ENCODE assay signal across 16 cellular contexts in the genomic region with DNA sequence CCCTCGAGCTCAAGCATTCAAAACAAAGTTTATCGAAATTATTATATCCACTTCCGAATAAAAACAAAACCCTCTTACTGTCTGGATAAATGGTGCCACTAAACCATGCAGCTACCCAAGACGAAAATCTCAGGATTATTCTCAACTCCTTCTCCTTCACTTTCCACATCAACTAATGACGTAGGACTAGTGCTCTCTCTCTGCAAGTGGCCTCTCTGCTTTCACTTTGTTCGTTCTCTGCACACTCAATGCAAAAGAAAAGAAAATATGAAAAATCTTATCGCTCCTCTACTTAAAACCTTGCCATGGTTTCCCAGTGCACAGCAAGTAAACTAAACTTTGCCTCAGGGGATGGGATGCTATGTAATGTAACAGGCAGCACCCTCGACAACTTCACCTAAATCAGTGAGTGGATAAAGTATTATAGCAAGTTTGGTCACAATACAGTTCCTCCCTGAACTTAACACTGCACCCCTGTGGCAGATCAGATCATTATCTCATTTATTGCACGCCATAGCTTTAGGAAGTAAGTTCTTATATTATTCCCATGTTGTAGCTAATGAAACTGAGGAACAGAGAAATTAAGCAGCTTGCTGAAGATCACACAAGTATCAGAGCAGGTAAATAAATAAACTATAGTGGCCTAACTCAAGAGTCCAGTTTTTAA.
A peak's percentile ranks its signal among the peaks of the same experiment; 100 is the strongest.
DNase-seq lines count a peak whose midpoint lies in the region; ATAC-seq, FAIRE-seq and TF ChIP-seq lines count a peak whose summit lies in the region.
"Had no signal": no experiment of that assay in that cellular context is flagged by ENCODE, and none has a peak within 500 bp of the region (broad histone marks: within the 10 kb centered on the region; RNA-seq: fewer than 3 reads in every experiment).

No MANE protein-coding gene starts in this region.

- TF ChIP-seq RAD21 in A549 (conservative IDR thresholded peaks at IDR 0.05 in 1 of 2, IDR thresholded peaks at IDR 0.05 in 1 of 2) = peak in 1 of 2 experiments; percentile 22; a peak in 1 of 5 replicates

- ATAC-seq in A549 = peak; percentile 81 to 82; a peak in 5 of 6 replicates
- no peak for ATAC-seq in HG03196 (IDR thresholded peaks at IDR 0.05; ENCODE audit: unreplicated experiment)
- ATAC-seq in HG02623 (IDR thresholded peaks at IDR 0.05; ENCODE audit: unreplicated experiment) = no peak
- ATAC-seq: GM23338 had no signal

- peak overlapping the region; percentile 41 for H3K4me2 ChIP-seq in A549
- peak overlapping the region; percentile 19; the same call in 1 of the 2 replicates for H3K4me2 ChIP-seq in DOHH2 (ENCODE audit: low read length)
- H3K4me2 ChIP-seq: GM23338 had no signal

- H3K4me3 ChIP-seq in A549 (peak overlapping the region; percentile 16; the same call in 1 of the 3 replicates), DOHH2 (ENCODE audit: low read length) (peak overlapping the region; percentile 19), LNCaP clone FGC (ENCODE audit: low read depth, low read length) (no peak overlapping the region)
- H3K4me3 ChIP-seq: breast epithelium, GM23338 had no signal

- H3K36me3 Mint-ChIP-seq in activated naive CD8-positive, alpha-beta T cell = no peaks in the 10 kb centered on the region

- no peaks in the 10 kb centered on the region for H3F3A ChIP-seq in DOHH2 (ENCODE audit: control insufficient read depth, insufficient read depth)

- no peaks in the 10 kb centered on the region for H3K79me2 ChIP-seq in DOHH2 (ENCODE audit: control insufficient read depth, low read length)

- no peak for TF ChIP-seq POLR2A in A549 (IDR thresholded peaks at IDR 0.05; ENCODE audit: low read length)

- H3K4me1 ChIP-seq in A549 = no peaks in the 10 kb centered on the region
- H3K4me1 ChIP-seq in DOHH2 (ENCODE audit: control insufficient read depth, low read length) = no peaks in the 10 kb centered on the region; the same call in 1 of the 2 replicates
- H3K4me1 ChIP-seq: breast epithelium had no signal

- no peak for FAIRE-seq in A549 (lab: Jason Lieb, UNC)

- TF ChIP-seq CTCF in A549 (IDR thresholded peaks at IDR 0.05) (peak; percentile 14; the same call in 1 of the 3 replicates), DOHH2 (IDR thresholded peaks at IDR 0.05; ENCODE audit: low read depth, low read length, poor library complexity, severe bottlenecking) (peak; percentile 31), LNCaP clone FGC (IDR thresholded peaks at IDR 0.05; ENCODE audit: control insufficient read depth, extremely low read depth, insufficient read depth) (0 out of 2 replicates have a peak, but pooled peaks have one; percentile 24)

- POLR2A ChIA-PET in A549 (lab: Yijun Ruan, JAX) = no interaction called here

- WGBS in A549 (ENCODE audit: missing lambda C conversion rate) = 43% methylated on average over 9 of the region's 9 CpGs

- no peaks in the 10 kb centered on the region for H3K27me3 ChIP-seq in DOHH2 (ENCODE audit: control insufficient read depth, low read length)
- H3K27me3 ChIP-seq: breast epithelium had no signal

- no peaks in the 10 kb centered on the region for H3K36me3 ChIP-seq in DOHH2 (ENCODE audit: control insufficient read depth, low read length)
- H3K36me3 ChIP-seq: breast epithelium had no signal

- no peak overlapping the region for H3K27ac Mint-ChIP-seq in activated naive CD8-positive, alpha-beta T cell
- H3K27ac Mint-ChIP-seq: GM23338 had no signal

- peak overlapping the region; percentile 15 for H3K4me3 Mint-ChIP-seq in activated naive CD8-positive, alpha-beta T cell
- H3K4me3 Mint-ChIP-seq: GM23338 had no signal

- no peaks in the 10 kb centered on the region for H3K9me2 ChIP-seq in DOHH2 (replicated peaks; ENCODE audit: control insufficient read depth, low read length)

- CTCF ChIA-PET in A549 (lab: Yijun Ruan, JAX) = no interaction called here

- no peak for TF ChIP-seq EP300 in A549 (IDR thresholded peaks at IDR 0.05)

- peaks cover 12% of the 10 kb centered on the region for H3K4me1 Mint-ChIP-seq in activated naive CD8-positive, alpha-beta T cell (ENCODE audit: low read depth)
- H3K4me1 Mint-ChIP-seq: GM23338 had no signal

- no peaks in the 10 kb centered on the region for H3K9me3 Mint-ChIP-seq in activated naive CD8-positive, alpha-beta T cell (ENCODE audit: low read depth)
- H3K9me3 Mint-ChIP-seq: GM23338 had no signal

- DNase-seq in A549 (ENCODE audit: low read depth in 1 of 2, low spot score in 1 of 2) (peak in 1 of 2 experiments; percentile 16), LNCaP clone FGC (ENCODE audit: low read depth) (no peak)
- DNase-seq in NK-92 treated with Interleukin-12 subunit alpha and Interleukin-12 subunit beta, amount 100 ng/mL, for 24 hours (lab: John Stamatoyannopoulos, UW) = no peak
- DNase-seq in effector CD4-positive, alpha-beta T cell = no peak
- DNase-seq: activated T-cell treated with anti-CD3 and anti-CD28 coated beads, Interleukin-2, amount 50 U/mL, for 48 hours; C1 segment of cervical spinal cord; hippocampal formation; nucleus accumbens had no signal

- H3K27ac ChIP-seq in A549 = no peak overlapping the region
- no peak overlapping the region for H3K27ac ChIP-seq in DOHH2 (ENCODE audit: low read depth, low read length)
- H3K27ac ChIP-seq: breast epithelium, epithelial cell of prostate, VCaP had no signal

- no peaks in the 10 kb centered on the region for H4K20me1 ChIP-seq in DOHH2 (ENCODE audit: control insufficient read depth, insufficient read depth, low read depth, low read length)

- H3K9me3 ChIP-seq in A549 (no peaks in the 10 kb centered on the region), DOHH2 (ENCODE audit: control insufficient read depth, insufficient read depth, low read length) (peaks cover 4% of the 10 kb centered on the region; the same call in 1 of the 2 replicates)
- H3K9me3 ChIP-seq: breast epithelium had no signal

- no peaks in the 10 kb centered on the region for H3K27me3 Mint-ChIP-seq in activated naive CD8-positive, alpha-beta T cell

TF ChIP-seq in A549, 52 proteins besides CTCF, POLR2A, EP300 and RAD21:
- TF ChIP-seq BHLHE40 (IDR thresholded peaks at IDR 0.05; ENCODE audit: low read depth, low read length) (no peak), SMC3 (IDR thresholded peaks at IDR 0.05) (0 out of 3 replicates have a peak, but pooled peaks have one; percentile 21), RFX5 (IDR thresholded peaks at IDR 0.05) (peak; percentile 40; the same call in 1 of the 2 replicates)

Comparison
In these comparisons a context has a peak if more than half of its experiments do, and no peak if none do; other contexts are left out.
1. ATAC-seq: peak in A549 (2 of 2); none in HG03196 (single experiment) and HG02623 (single experiment).
2. Peak in every context shown above with its lines, with median percentiles within 50 percentile points of each other: CTCF ChIP-seq.